24 cellular contexts compared by ENCODE assay signal in genomic region chr11:87366346-87366745, GRCh38.
DNase-seq lines count a peak whose midpoint lies in the region; TF ChIP-seq lines count a peak whose summit lies in the region.
"Had no signal": no experiment of that assay in that cellular context is flagged by ENCODE, and none has a peak within 500 bp of the region (broad histone marks: within the 10 kb centered on the region; RNA-seq: fewer than 3 reads in every experiment).

No MANE protein-coding gene starts in this region.

- H3K4me1 Mint-ChIP-seq in Caco-2 (ENCODE audit: low read depth, unreplicated experiment), result no peaks in the 10 kb centered on the region
- H3K4me1 Mint-ChIP-seq: CD14-positive monocyte; CD8-positive, alpha-beta memory T cell had no signal

- peaks cover 10% of the 10 kb centered on the region for H3K4me1 ChIP-seq in smooth muscle cell (ENCODE audit: low read depth)
- no peaks in the 10 kb centered on the region for H3K4me1 ChIP-seq in MM.1S (ENCODE audit: low read length)
- H3K4me1 ChIP-seq in Caco-2, result no peaks in the 10 kb centered on the region
- H3K4me1 ChIP-seq: A549, HAP-1 had no signal

- H3K27ac ChIP-seq in smooth muscle cell (ENCODE audit: low read depth) (peak overlapping the region; percentile 12), MM.1S (ENCODE audit: low read length) (no peak overlapping the region)
- H3K27ac ChIP-seq: A549; BLaER1 treated with 17β-estradiol and CSF1 and Interleukin-3, amounts not matched to agents 10 nM and 100 nM had no signal

- H3K9me3 ChIP-seq in smooth muscle cell (replicated peaks; ENCODE audit: low read depth), result no peaks in the 10 kb centered on the region
- H3K9me3 ChIP-seq in MM.1S (replicated peaks; ENCODE audit: insufficient read depth, low read length), result no peaks in the 10 kb centered on the region
- no peaks in the 10 kb centered on the region for H3K9me3 ChIP-seq in Caco-2
- H3K9me3 ChIP-seq: A549; BE2C; BLaER1 treated with 17β-estradiol and CSF1 and Interleukin-3, amounts not matched to agents 10 nM and 100 nM; HAP-1 had no signal

- H3K4me3 ChIP-seq in smooth muscle cell (no peak overlapping the region), MM.1S (ENCODE audit: low read length) (no peak overlapping the region), Caco-2 (ENCODE audit: low read depth, low read length) (no peak overlapping the region)
- H3K4me3 ChIP-seq: A549; BLaER1 treated with 17β-estradiol and CSF1 and Interleukin-3, amounts not matched to agents 10 nM and 100 nM; HAP-1 had no signal

- no peak overlapping the region for H3K9ac ChIP-seq in smooth muscle cell (ENCODE audit: low read depth)
- H3K9ac ChIP-seq in MM.1S (ENCODE audit: low read length), result no peak overlapping the region
- H3K9ac ChIP-seq: BLaER1 treated with 17β-estradiol and CSF1 and Interleukin-3, amounts not matched to agents 10 nM and 100 nM had no signal

- H3K79me2 ChIP-seq in smooth muscle cell (ENCODE audit: low read depth) (no peaks in the 10 kb centered on the region), MM.1S (ENCODE audit: low read length) (no peaks in the 10 kb centered on the region)

- no peak overlapping the region for H3K4me3 Mint-ChIP-seq in Caco-2 (ENCODE audit: unreplicated experiment)
- H3K4me3 Mint-ChIP-seq: CD14-positive monocyte; CD4-positive, alpha-beta T cell; CD8-positive, alpha-beta memory T cell; HFFc6 had no signal

- in situ Hi-C loops in KBM-7 (cut with MboI; ENCODE audit: low pct_unique_long_range_greater_than_20kb, low sequenced_read_pairs), result no loop called here

- H3K9me2 ChIP-seq in MM.1S (replicated peaks; ENCODE audit: insufficient read depth, low read length), result no peaks in the 10 kb centered on the region

- H3K27ac Mint-ChIP-seq in Caco-2 (ENCODE audit: unreplicated experiment), result no peak overlapping the region
- H3K27ac Mint-ChIP-seq: CD14-positive monocyte; CD4-positive, alpha-beta T cell; CD8-positive, alpha-beta memory T cell; HFFc6 had no signal

- no peaks in the 10 kb centered on the region for H3K36me3 Mint-ChIP-seq in Caco-2 (ENCODE audit: insufficient read depth, unreplicated experiment)
- H3K36me3 Mint-ChIP-seq: CD14-positive monocyte; CD8-positive, alpha-beta memory T cell had no signal

- no peaks in the 10 kb centered on the region for H3K36me3 ChIP-seq in smooth muscle cell (ENCODE audit: low read depth)
- no peaks in the 10 kb centered on the region; the same call in 1 of the 2 replicates for H3K36me3 ChIP-seq in MM.1S (replicated peaks; ENCODE audit: insufficient read depth, low read length)
- H3K36me3 ChIP-seq in Caco-2 (ENCODE audit: control insufficient read depth, insufficient read depth, low read length), result no peaks in the 10 kb centered on the region
- H3K36me3 ChIP-seq: BE2C; BLaER1 treated with 17β-estradiol and CSF1 and Interleukin-3, amounts not matched to agents 10 nM and 100 nM; HAP-1 had no signal

- H3F3A ChIP-seq in smooth muscle cell (ENCODE audit: low read depth), result peaks cover 5% of the 10 kb centered on the region
- H3F3A ChIP-seq in MM.1S (ENCODE audit: insufficient read depth, low read length), result no peaks in the 10 kb centered on the region

- POLR2A ChIA-PET in Caco-2 (lab: Charles Lee), result no interaction called here

- H3K27me3 ChIP-seq in smooth muscle cell (ENCODE audit: low read depth), result no peaks in the 10 kb centered on the region
- no peaks in the 10 kb centered on the region for H3K27me3 ChIP-seq in MM.1S (replicated peaks; ENCODE audit: insufficient read depth, low read length)
- no peaks in the 10 kb centered on the region for H3K27me3 ChIP-seq in Caco-2 (replicated peaks; ENCODE audit: control insufficient read depth, insufficient read depth, low read length)
- H3K27me3 ChIP-seq: BE2C; BLaER1 treated with 17β-estradiol and CSF1 and Interleukin-3, amounts not matched to agents 10 nM and 100 nM had no signal

- peak; percentile 47 for DNase-seq in NCI-H345 (lab: John Stamatoyannopoulos, UW)
- no peak for DNase-seq in NCI-H345 treated with DMSO at 0.1 percent for 48 hours (lab: John Stamatoyannopoulos, UW; ENCODE audit: unreplicated experiment)
- DNase-seq in NCI-H2029 treated with DMSO at 0.1 percent for 48 hours (lab: John Stamatoyannopoulos, UW), result peak; percentile 57
- DNase-seq in dermis blood vessel endothelial cell, result peak; percentile 53
- no peak for DNase-seq in smooth muscle cell (lab: John Stamatoyannopoulos, UW; ENCODE audit: unreplicated experiment)
- no peak for DNase-seq in MM.1S
- no peak for DNase-seq in KBM-7
- no peak for DNase-seq in Caco-2
- DNase-seq: 8988T; ACHN; AML-193; BE2C; Calu3; CD4-positive, alpha-beta T cell; CD8-positive, alpha-beta memory T cell; DMS53; DMS79 treated with DMSO at 0.1 percent for 48 hours; GF-D8; GOT3; HFFc6 had no signal

- H4K20me1 ChIP-seq in smooth muscle cell (ENCODE audit: low read depth) (no peaks in the 10 kb centered on the region), MM.1S (ENCODE audit: insufficient read depth, low read length) (no peaks in the 10 kb centered on the region)
- H4K20me1 ChIP-seq: BLaER1 treated with 17β-estradiol and CSF1 and Interleukin-3, amounts not matched to agents 10 nM and 100 nM had no signal

- TF ChIP-seq CTCF in smooth muscle cell (IDR thresholded peaks at IDR 0.05; ENCODE audit: borderline replicate concordance, insufficient read depth, poor library complexity, severe bottlenecking) (no peak), MM.1S (IDR thresholded peaks at IDR 0.05; ENCODE audit: low read length) (no peak), Caco-2 (IDR thresholded peaks at IDR 0.05; ENCODE audit: insufficient read depth in 1 of 2, low read depth in 1 of 2, low read length in 1 of 2, severe bottlenecking in 1 of 2, unreplicated experiment in 1 of 2) (no peak)

- no peak overlapping the region for H2AFZ ChIP-seq in smooth muscle cell (ENCODE audit: low read depth)
- H2AFZ ChIP-seq in MM.1S (ENCODE audit: low read length), result no peak overlapping the region

- BruUV-seq in Caco-2 (replicated peaks; lab: Mats Ljungman, UMichigan), result no TSS peak

- peaks cover 2% of the 10 kb centered on the region for H3K27me3 Mint-ChIP-seq in Caco-2 (ENCODE audit: insufficient read depth, unreplicated experiment)

- H3K4me2 ChIP-seq in smooth muscle cell (no peak overlapping the region), MM.1S (ENCODE audit: low read depth, low read length) (no peak overlapping the region)
- H3K4me2 ChIP-seq: A549; BLaER1 treated with 17β-estradiol and CSF1 and Interleukin-3, amounts not matched to agents 10 nM and 100 nM had no signal

- intact Hi-C loops in Caco-2 (cut with micrococcal nuclease; ENCODE audit: unreplicated experiment), result no loop called here

- CTCF ChIA-PET in Caco-2 (lab: Charles Lee), result no interaction called here

- H3K9me3 Mint-ChIP-seq in Caco-2 (ENCODE audit: unreplicated experiment), result no peaks in the 10 kb centered on the region
- H3K9me3 Mint-ChIP-seq: CD14-positive monocyte; CD4-positive, alpha-beta T cell; CD8-positive, alpha-beta memory T cell; HFFc6 had no signal

Comparison
In these comparisons a context has a peak if more than half of its experiments do, and no peak if none do; other contexts are left out.
1. DNase-seq: peak in NCI-H345 (single experiment), NCI-H2029 treated with DMSO at 0.1 percent for 48 hours (single experiment) and dermis blood vessel endothelial cell (single experiment); none in NCI-H345 treated with DMSO at 0.1 percent for 48 hours (single experiment), smooth muscle cell (single experiment), MM.1S (single experiment), KBM-7 (single experiment) and Caco-2 (0 of 2).